In the genomic region with DNA sequence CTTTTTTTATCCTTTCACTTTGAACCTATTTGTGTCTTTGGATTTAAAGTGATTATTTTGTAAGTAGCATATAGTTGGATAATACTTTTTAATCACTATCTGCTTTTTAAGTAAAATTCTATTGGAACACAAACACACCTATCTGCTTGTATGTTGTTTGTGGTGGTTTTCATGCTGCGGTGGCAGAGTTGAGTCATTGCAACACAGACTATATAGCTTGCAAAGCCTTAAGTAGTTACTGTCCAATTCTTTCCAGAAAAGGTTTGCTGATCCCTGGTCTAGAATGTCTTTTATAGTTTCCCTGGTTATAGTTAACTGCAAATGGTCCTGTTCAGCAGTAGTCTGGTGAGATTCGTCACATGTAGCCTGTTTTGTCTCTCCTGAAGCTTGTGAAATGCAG, we compare ENCODE assay signal across 24 cellular contexts. TPM values are rescaled to one million over a fixed set of nuclear protein-coding genes. Genes with fewer than 3 reads are reported as not detected.
DNase-seq lines count a peak whose midpoint lies in the region; ATAC-seq and TF ChIP-seq lines count a peak whose summit lies in the region.
"Had no signal": no experiment of that assay in that cellular context is flagged by ENCODE, and none has a peak within 500 bp of the region (broad histone marks: within the 10 kb centered on the region; RNA-seq: fewer than 3 reads in every experiment).

No MANE protein-coding gene starts in this region.

- peaks cover 18% of the 10 kb centered on the region for H3K27me3 Mint-ChIP-seq in activated CD8-positive, alpha-beta memory T cell treated with anti-CD3 and anti-CD28 coated beads, Interleukin-2, amount 10 ng/mL, durations not matched to agents 7 days and 5 days
- peaks cover 1% of the 10 kb centered on the region for H3K27me3 Mint-ChIP-seq in chondrocyte (ENCODE audit: low read depth)

- ATAC-seq in activated CD8-positive, alpha-beta memory T cell treated with anti-CD3 and anti-CD28 coated beads, Interleukin-2, amount 10 ng/mL, durations not matched to agents 7 days and 5 days, result peak; percentile 69
- no peak for ATAC-seq in GM21529 (IDR thresholded peaks at IDR 0.05; ENCODE audit: unreplicated experiment)
- ATAC-seq: left colon had no signal

- no peak overlapping the region for H3K27ac ChIP-seq in vagina
- H3K27ac ChIP-seq: BLaER1 treated with 17β-estradiol and CSF1 and Interleukin-3, amounts not matched to agents 10 nM and 100 nM; SJSA1 had no signal

- H3K4me3 Mint-ChIP-seq in activated CD8-positive, alpha-beta memory T cell treated with anti-CD3 and anti-CD28 coated beads, Interleukin-2, amount 10 ng/mL, durations not matched to agents 7 days and 5 days, result no peak overlapping the region
- no peak overlapping the region for H3K4me3 Mint-ChIP-seq in chondrocyte (ENCODE audit: unreplicated experiment)
- H3K4me3 Mint-ChIP-seq: activated B cell treated with CpG ODN at 0.5 μM for 24 hours; activated naive CD8-positive, alpha-beta T cell treated with anti-CD3 and anti-CD28 coated beads, Interleukin-2, amount 10 ng/mL, durations not matched to agents 7 days and 5 days; activated T-helper 1 cell treated with anti-CD3 and anti-CD28 coated beads, Interleukin-12 subunit alpha, Interleukin-12 subunit beta, Interleukin-2, Interleukin-4 antibody, amounts not matched to agents 30 ng/mL and 10 ng/mL and 1 ng/mL, durations not matched to agents 14 hours and 24 hours and 36 hours; mesothelial cell of epicardium had no signal

- peaks cover 18% of the 10 kb centered on the region for H3K4me1 Mint-ChIP-seq in activated CD8-positive, alpha-beta memory T cell treated with anti-CD3 and anti-CD28 coated beads, Interleukin-2, amount 10 ng/mL, durations not matched to agents 7 days and 5 days
- peaks cover 8% of the 10 kb centered on the region for H3K4me1 Mint-ChIP-seq in chondrocyte (ENCODE audit: low read depth)
- H3K4me1 Mint-ChIP-seq: activated B cell treated with CpG ODN at 0.5 μM for 24 hours had no signal

- TF ChIP-seq POLR2A in NB4 (IDR thresholded peaks at IDR 0.05; ENCODE audit: extremely low read depth, insufficient read length) (no peak), vagina (IDR thresholded peaks at IDR 0.05) (no peak)

- no peaks in the 10 kb centered on the region for H3K36me3 Mint-ChIP-seq in activated CD8-positive, alpha-beta memory T cell treated with anti-CD3 and anti-CD28 coated beads, Interleukin-2, amount 10 ng/mL, durations not matched to agents 7 days and 5 days
- H3K36me3 Mint-ChIP-seq in chondrocyte (ENCODE audit: low read depth), result peaks cover 6% of the 10 kb centered on the region
- H3K36me3 Mint-ChIP-seq: activated naive CD8-positive, alpha-beta T cell treated with anti-CD3 and anti-CD28 coated beads, Interleukin-2, amount 10 ng/mL, durations not matched to agents 7 days and 5 days had no signal

- H3K36me3 ChIP-seq in vagina, result no peaks in the 10 kb centered on the region
- H3K36me3 ChIP-seq: MG63, SJSA1 had no signal

- TF ChIP-seq CTCF in NB4 (IDR thresholded peaks at IDR 0.05; ENCODE audit: low read depth, low read length), result no peak
- TF ChIP-seq CTCF in chondrocyte (IDR thresholded peaks at IDR 0.05), result peak; percentile 34
- TF ChIP-seq CTCF in retinal pigment epithelial cell (conservative IDR thresholded peaks at IDR 0.05; ENCODE audit: low read depth, low read length), result peak; percentile 24
- no peak for TF ChIP-seq CTCF in vagina (IDR thresholded peaks at IDR 0.05)

- H3K27me3 ChIP-seq in vagina, result no peaks in the 10 kb centered on the region
- H3K27me3 ChIP-seq: BLaER1 treated with 17β-estradiol and CSF1 and Interleukin-3, amounts not matched to agents 10 nM and 100 nM; MG63 had no signal

- no peak overlapping the region for H3K4me3 ChIP-seq in NB4 (ENCODE audit: low read depth, low read length)
- no peak overlapping the region for H3K4me3 ChIP-seq in retinal pigment epithelial cell (ENCODE audit: low read length)
- H3K4me3 ChIP-seq in vagina, result no peak overlapping the region
- H3K4me3 ChIP-seq: BLaER1 treated with 17β-estradiol and CSF1 and Interleukin-3, amounts not matched to agents 10 nM and 100 nM; MG63; SJSA1 had no signal

- no peaks in the 10 kb centered on the region for H3K9me3 Mint-ChIP-seq in activated CD8-positive, alpha-beta memory T cell treated with anti-CD3 and anti-CD28 coated beads, Interleukin-2, amount 10 ng/mL, durations not matched to agents 7 days and 5 days (ENCODE audit: low read depth)
- H3K9me3 Mint-ChIP-seq in chondrocyte (ENCODE audit: low read depth), result peaks cover 12% of the 10 kb centered on the region
- H3K9me3 Mint-ChIP-seq: activated naive CD8-positive, alpha-beta T cell treated with anti-CD3 and anti-CD28 coated beads, Interleukin-2, amount 10 ng/mL, durations not matched to agents 7 days and 5 days; activated T-helper 1 cell treated with anti-CD3 and anti-CD28 coated beads, Interleukin-12 subunit alpha, Interleukin-12 subunit beta, Interleukin-2, Interleukin-4 antibody, amounts not matched to agents 30 ng/mL and 10 ng/mL and 1 ng/mL, durations not matched to agents 14 hours and 24 hours and 36 hours had no signal

- DNase-seq in activated CD8-positive, alpha-beta memory T cell treated with anti-CD3 and anti-CD28 coated beads, Interleukin-2, amount 10 ng/mL, durations not matched to agents 7 days and 5 days, result peak; percentile 65
- no peak for DNase-seq in activated CD8-positive, alpha-beta memory T cell treated with anti-CD3 and anti-CD28 coated beads for 24 hours
- DNase-seq in NB4 (ENCODE audit: low read depth) (peak; percentile 21), chondrocyte (ENCODE audit: low spot score) (no peak), retinal pigment epithelial cell (ENCODE audit: low read depth) (no peak), cerebellar nuclear complex (lab: John Stamatoyannopoulos, UW) (no peak), vagina (ENCODE audit: extremely low spot score in 2 of 2) (no peak)
- DNase-seq: activated B cell treated with CpG ODN at 0.5 μM for 24 hours; activated naive CD8-positive, alpha-beta T cell treated with anti-CD3 and anti-CD28 coated beads, Interleukin-2, amount 10 ng/mL, durations not matched to agents 7 days and 5 days; dermis blood vessel endothelial cell; GF-D8; MG63; NCI-H2171; NCI-H526; stimulated activated CD4-positive, alpha-beta T cell treated with anti-CD3 and anti-CD28 coated beads, Interleukin-12 subunit alpha, Interleukin-12 subunit beta, amount 100 ng/mL, for 4 hours; substantia nigra had no signal

- CTCF ChIA-PET in activated CD8-positive, alpha-beta memory T cell treated with anti-CD3 and anti-CD28 coated beads, Interleukin-2, amount 10 ng/mL, durations not matched to agents 7 days and 5 days (lab: Charles Lee), result interaction anchor here (0.9 to 3.9 kb wide), 4 partner anchors 8 to 73 kb away, joined by 4 to 15 read pairs (median 6); a partner anchor contains a TSS

- H3K27ac Mint-ChIP-seq in activated CD8-positive, alpha-beta memory T cell treated with anti-CD3 and anti-CD28 coated beads, Interleukin-2, amount 10 ng/mL, durations not matched to agents 7 days and 5 days, result no peak overlapping the region
- H3K27ac Mint-ChIP-seq in chondrocyte (ENCODE audit: unreplicated experiment), result no peak overlapping the region
- H3K27ac Mint-ChIP-seq: activated B cell treated with CpG ODN at 0.5 μM for 24 hours; activated naive CD8-positive, alpha-beta T cell treated with anti-CD3 and anti-CD28 coated beads, Interleukin-2, amount 10 ng/mL, durations not matched to agents 7 days and 5 days; activated T-helper 1 cell treated with anti-CD3 and anti-CD28 coated beads, Interleukin-12 subunit alpha, Interleukin-12 subunit beta, Interleukin-2, Interleukin-4 antibody, amounts not matched to agents 30 ng/mL and 10 ng/mL and 1 ng/mL, durations not matched to agents 14 hours and 24 hours and 36 hours; mesothelial cell of epicardium had no signal

- peaks cover 31% of the 10 kb centered on the region for H3K4me1 ChIP-seq in vagina

- intact Hi-C loops in vagina (cut with DNase I), result no loop called here

- no peaks in the 10 kb centered on the region for H3K9me3 ChIP-seq in vagina
- H3K9me3 ChIP-seq: BLaER1 treated with 17β-estradiol and CSF1 and Interleukin-3, amounts not matched to agents 10 nM and 100 nM; SJSA1 had no signal

RNA-seq across cellular contexts. Expression of a gene that starts 21.5 kb away (rescaled TPM):
- under 1 TPM in 1 of 2 experiments, not detected in 1; 0.05 TPM for total RNA-seq in activated CD8-positive, alpha-beta memory T cell treated with anti-CD3 and anti-CD28 coated beads, Interleukin-2, amount 10 ng/mL, durations not matched to agents 7 days and 5 days
- total RNA-seq in chondrocyte, result 3.9 to 7.5 TPM (median 7.0 TPM) in 3 replicates
- 20.4 TPM for total RNA-seq in vagina
- total RNA-seq: activated B cell treated with CpG ODN at 0.5 μM for 24 hours had no signal

RNA-seq across cellular contexts. Expression of a gene that starts 43.9 kb away (rescaled TPM):
- not detected for total RNA-seq in activated CD8-positive, alpha-beta memory T cell treated with anti-CD3 and anti-CD28 coated beads, Interleukin-2, amount 10 ng/mL, durations not matched to agents 7 days and 5 days
- total RNA-seq in chondrocyte (0.45 to 0.74 TPM (median 0.63 TPM) in 3 replicates), vagina (not detected)
- total RNA-seq: A673; activated B cell treated with CpG ODN at 0.5 μM for 24 hours; activated naive CD8-positive, alpha-beta T cell treated with anti-CD3 and anti-CD28 coated beads, Interleukin-2, amount 10 ng/mL, durations not matched to agents 7 days and 5 days; activated T-helper 1 cell treated with anti-CD3 and anti-CD28 coated beads, Interleukin-12 subunit alpha, Interleukin-12 subunit beta, Interleukin-2, Interleukin-4 antibody, amounts not matched to agents 30 ng/mL and 10 ng/mL and 1 ng/mL, durations not matched to agents 14 hours and 24 hours and 36 hours; epithelial cell of proximal tubule; SJSA1 had no signal

Comparison
In these comparisons a context has a peak if more than half of its experiments do, and no peak if none do; other contexts are left out.
1. DNase-seq: peak in activated CD8-positive, alpha-beta memory T cell treated with anti-CD3 and anti-CD28 coated beads, Interleukin-2, amount 10 ng/mL, durations not matched to agents 7 days and 5 days (single experiment) and NB4 (single experiment); none in activated CD8-positive, alpha-beta memory T cell treated with anti-CD3 and anti-CD28 coated beads for 24 hours (single experiment), chondrocyte (single experiment), retinal pigment epithelial cell (single experiment), cerebellar nuclear complex (0 of 2) and vagina (0 of 2).
2. CTCF ChIP-seq: peak in chondrocyte (single experiment) and retinal pigment epithelial cell (single experiment); none in NB4 (single experiment) and vagina (0 of 3).